12 cellular contexts compared by ENCODE assay signal in genomic region chr7:128936798-128937197, GRCh38. TPM values are rescaled to one million over a fixed set of nuclear protein-coding genes. Genes with fewer than 3 reads are reported as not detected.
DNase-seq lines count a peak whose midpoint lies in the region; ATAC-seq and TF ChIP-seq lines count a peak whose summit lies in the region.
"Had no signal": no experiment of that assay in that cellular context is flagged by ENCODE, and none has a peak within 500 bp of the region (broad histone marks: within the 10 kb centered on the region; RNA-seq: fewer than 3 reads in every experiment).

No MANE protein-coding gene starts in this region.

- H3K27ac Mint-ChIP-seq in CD14-positive monocyte: peak overlapping the region; percentile 77 to 94 (median 87)
- H3K27ac Mint-ChIP-seq in activated B cell treated with CpG ODN at 0.5 μM for 24 hours: peak overlapping the region; percentile 94
- no peak overlapping the region for H3K27ac Mint-ChIP-seq in mesothelial cell of epicardium

- intact Hi-C loops in CD14-positive monocyte (cut with micrococcal nuclease) (no loop called here), activated B cell treated with CpG ODN at 0.5 μM for 24 hours (cut with micrococcal nuclease) (loop anchor here (5.0 to 10.0 kb wide), 2 partner anchors 144 to 678 kb away; partner anchors contain the start of genes CCDC136 and NRF1)

- TF ChIP-seq CTCF in CD14-positive monocyte (IDR thresholded peaks at IDR 0.05) (no peak), GM06990 (IDR thresholded peaks at IDR 0.05; ENCODE audit: insufficient read depth, low read length, poor library complexity, severe bottlenecking) (no peak), activated B cell treated with CpG ODN at 0.5 μM for 24 hours (IDR thresholded peaks at IDR 0.05) (no peak), mesothelial cell of epicardium (IDR thresholded peaks at IDR 0.05; ENCODE audit: unreplicated experiment) (no peak)

- ATAC-seq in activated B cell treated with CpG ODN at 0.5 μM for 24 hours (ENCODE audit: low read depth): no peak

- DNase-seq in CD14-positive monocyte (ENCODE audit: low spot score): no peak
- no peak for DNase-seq in GM06990 (ENCODE audit: extremely low read depth, insufficient read length)
- no peak for DNase-seq in activated B cell treated with CpG ODN at 0.5 μM for 24 hours
- no peak for DNase-seq in mesothelial cell of epicardium (ENCODE audit: low spot score in 2 of 2, unreplicated experiment in 2 of 2)
- no peak for DNase-seq in DMS53 (lab: John Stamatoyannopoulos, UW)
- no peak for DNase-seq in stimulated activated CD4-positive, alpha-beta T cell treated with anti-CD3 and anti-CD28 coated beads, Interleukin-2, amount 100 ng/mL, for 48 hours
- no peak for DNase-seq in cortex of kidney (lab: John Stamatoyannopoulos, UW)
- DNase-seq: effector CD4-positive, alpha-beta T cell; IMR-90; NCI-H1436; PC-9 had no signal

- peaks cover 0 to 1% (median 0%) of the 10 kb centered on the region in 3 donors for H3K27me3 Mint-ChIP-seq in CD14-positive monocyte (ENCODE audit: low read depth in 3 of 3)
- no peaks in the 10 kb centered on the region for H3K27me3 Mint-ChIP-seq in activated B cell treated with CpG ODN at 0.5 μM for 24 hours
- peaks cover 76% of the 10 kb centered on the region for H3K27me3 Mint-ChIP-seq in mesothelial cell of epicardium (ENCODE audit: low read depth)

- H3K4me1 Mint-ChIP-seq in CD14-positive monocyte (peaks cover 80% of the 10 kb centered on the region), activated B cell treated with CpG ODN at 0.5 μM for 24 hours (peaks cover 75% of the 10 kb centered on the region), mesothelial cell of epicardium (peaks cover 11% of the 10 kb centered on the region)

- CTCF ChIA-PET in activated B cell treated with CpG ODN at 0.5 μM for 24 hours (lab: Charles Lee): interaction anchor here (1.5 kb wide), 1 partner anchor 34 kb away, joined by 3 read pairs; no protein-coding TSS in a partner anchor

- H3K4me3 Mint-ChIP-seq in CD14-positive monocyte (peak overlapping the region; percentile 82 to 99), activated B cell treated with CpG ODN at 0.5 μM for 24 hours (peak overlapping the region; percentile 97), mesothelial cell of epicardium (peak overlapping the region; percentile 63)

- H3K36me3 ChIP-seq in GM06990 (ENCODE audit: control insufficient read depth, insufficient read depth, low read length): peaks cover 2% of the 10 kb centered on the region; the same call in 1 of the 2 replicates

- H3K36me3 Mint-ChIP-seq in CD14-positive monocyte (peaks cover 3 to 5% of the 10 kb centered on the region in 2 donors), activated B cell treated with CpG ODN at 0.5 μM for 24 hours (ENCODE audit: low read depth) (peaks cover 20% of the 10 kb centered on the region), mesothelial cell of epicardium (no peaks in the 10 kb centered on the region)

- no peaks in the 10 kb centered on the region for H3K27me3 ChIP-seq in GM06990 (replicated peaks; ENCODE audit: control insufficient read depth, insufficient read depth, low read length)

- peak overlapping the region; percentile 90 for H3K4me3 ChIP-seq in GM06990 (replicated peaks; ENCODE audit: low read depth, low read length)
- H3K4me3 ChIP-seq: mucosa of descending colon had no signal

- H3K9me3 Mint-ChIP-seq in CD14-positive monocyte: no peaks in the 10 kb centered on the region
- H3K9me3 Mint-ChIP-seq in activated B cell treated with CpG ODN at 0.5 μM for 24 hours: no peaks in the 10 kb centered on the region
- no peaks in the 10 kb centered on the region for H3K9me3 Mint-ChIP-seq in mesothelial cell of epicardium

- POLR2A ChIA-PET in activated B cell treated with CpG ODN at 0.5 μM for 24 hours (lab: Charles Lee): interaction anchor here (0.6 to 4.6 kb wide), 6 partner anchors 8 to 209 kb away, joined by 3 to 45 read pairs (median 6); partner anchors contain the start of gene TSPAN33

RNA-seq across cellular contexts. Expression of gene IRF5, which starts 0.9 kb away (rescaled TPM):
- 100 to 1,000 TPM; 130 to 170 TPM for polyA plus RNA-seq in CD14-positive monocyte
- total RNA-seq in activated B cell treated with CpG ODN at 0.5 μM for 24 hours (145 and 164 TPM in 2 replicates), mesothelial cell of epicardium (0.51 to 0.90 TPM (median 0.56 TPM) in 3 replicates)

RNA-seq across cellular contexts. Expression of gene KCP, which starts 26.3 kb away (rescaled TPM):
- under 1 TPM in 1 of 2 donors, not detected in 1; 0.11 TPM for polyA plus RNA-seq in CD14-positive monocyte
- 4.1 and 4.4 TPM in 2 replicates for total RNA-seq in activated B cell treated with CpG ODN at 0.5 μM for 24 hours
- total RNA-seq in mesothelial cell of epicardium: 19.8 to 23.7 TPM (median 22.5 TPM) in 3 replicates
- total RNA-seq: IMR-90 had no signal

Comparison
In these comparisons a context has a peak if more than half of its experiments do, and no peak if none do; other contexts are left out.
1. RNA of gene IRF5, which starts 0.9 kb away (total RNA-seq): 145 to 164 TPM in activated B cell treated with CpG ODN at 0.5 μM for 24 hours; 0.51 to 0.90 TPM in mesothelial cell of epicardium; every median in the first group is over 10 times any median in the second.
2. Peak in every context shown above with its lines, with median percentiles within 50 percentile points of each other: H3K4me3 Mint-ChIP-seq.